Comparison of ENCODE assay signal across 20 cellular contexts in the genomic region with DNA sequence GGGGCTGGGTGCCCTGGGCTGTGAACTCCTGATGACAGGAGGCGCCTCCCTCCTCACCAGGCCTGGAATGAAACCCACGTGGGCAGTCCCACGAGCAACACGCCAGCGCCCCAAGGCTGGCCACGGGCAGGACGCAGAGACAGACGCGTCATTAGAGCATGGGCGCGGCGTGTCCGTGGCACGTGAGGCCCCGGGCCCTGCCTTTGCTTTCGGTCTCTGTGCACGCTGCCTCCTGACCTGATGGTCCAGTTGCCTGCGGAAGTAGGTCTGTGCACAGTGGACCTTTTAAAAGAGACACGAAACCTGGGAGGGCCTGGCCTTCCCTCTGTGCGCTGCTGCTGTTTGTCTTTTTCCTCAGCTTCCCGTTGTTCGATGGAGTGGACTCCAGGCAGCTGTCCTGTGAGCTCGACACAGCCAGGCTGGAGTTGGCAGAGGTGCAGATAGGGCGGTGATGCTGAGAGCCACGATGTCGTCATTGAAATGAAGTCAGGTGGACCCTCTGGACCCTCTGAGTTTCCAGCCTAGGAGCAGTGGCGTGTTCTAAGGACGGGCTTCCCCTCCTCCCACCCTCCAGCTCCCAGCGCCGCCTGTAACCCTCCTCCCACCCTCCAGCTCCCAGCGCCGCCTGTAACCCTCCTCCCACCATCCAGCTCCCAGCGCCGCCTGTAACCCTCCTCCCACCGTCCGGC. TPM values are rescaled to one million over a fixed set of nuclear protein-coding genes. Genes with fewer than 3 reads are reported as not detected.
A peak's percentile ranks its signal among the peaks of the same experiment; 100 is the strongest.
DNase-seq lines count a peak whose midpoint lies in the region; ATAC-seq, FAIRE-seq and TF ChIP-seq lines count a peak whose summit lies in the region.
"Had no signal": no experiment of that assay in that cellular context is flagged by ENCODE, and none has a peak within 500 bp of the region (broad histone marks: within the 10 kb centered on the region; RNA-seq: fewer than 3 reads in every experiment).

No MANE protein-coding gene starts in this region.

- TF ChIP-seq RAD21 in Ishikawa (IDR thresholded peaks at IDR 0.05; ENCODE audit: low read depth) (no peak), HepG2 (CRISPR knock-in tag; IDR thresholded peaks at IDR 0.05) (no peak)

- H3K36me3 Mint-ChIP-seq in activated CD8-positive, alpha-beta memory T cell treated with anti-CD3 and anti-CD28 coated beads, Interleukin-2, amount 10 ng/mL, durations not matched to agents 7 days and 5 days = no peaks in the 10 kb centered on the region

- no peaks in the 10 kb centered on the region for H3K4me1 Mint-ChIP-seq in activated CD8-positive, alpha-beta memory T cell treated with anti-CD3 and anti-CD28 coated beads, Interleukin-2, amount 10 ng/mL, durations not matched to agents 7 days and 5 days
- H3K4me1 Mint-ChIP-seq: B cell had no signal

- H3K27me3 ChIP-seq in fibroblast of lung (ENCODE audit: control insufficient read depth, insufficient read depth, low read length) (no peaks in the 10 kb centered on the region), HepG2 (ENCODE audit: control insufficient read depth in 1 of 2, insufficient read depth in 2 of 2, low read length in 2 of 2) (peaks cover 11 to 66% of the 10 kb centered on the region in 2 experiments; a peak in 4 of 5 replicates)

- CTCF ChIA-PET in HepG2 (lab: Yijun Ruan, JAX; ENCODE audit: low intra/inter-chr PET ratio, low total read pairs) = no interaction called here
- CTCF ChIA-PET in activated CD8-positive, alpha-beta memory T cell treated with anti-CD3 and anti-CD28 coated beads, Interleukin-2, amount 10 ng/mL, durations not matched to agents 7 days and 5 days (lab: Charles Lee) = no interaction called here

- H3K4me3 Mint-ChIP-seq in activated CD8-positive, alpha-beta memory T cell treated with anti-CD3 and anti-CD28 coated beads, Interleukin-2, amount 10 ng/mL, durations not matched to agents 7 days and 5 days = no peak overlapping the region
- H3K4me3 Mint-ChIP-seq: B cell; CD4-positive, alpha-beta T cell had no signal

- H3K79me2 ChIP-seq in fibroblast of lung (ENCODE audit: control insufficient read depth, insufficient read depth, low read length) = no peaks in the 10 kb centered on the region
- no peaks in the 10 kb centered on the region for H3K79me2 ChIP-seq in HepG2 (ENCODE audit: insufficient read depth, low read length)

- H4K20me1 ChIP-seq in fibroblast of lung (ENCODE audit: control insufficient read depth, extremely low read depth, insufficient read depth, low read length) (no peaks in the 10 kb centered on the region), HepG2 (ENCODE audit: insufficient read depth, low read length) (0 out of 2 replicates have a peak, but pooled peaks cover 7% of the 10 kb centered on the region)

- H2AFZ ChIP-seq in fibroblast of lung (ENCODE audit: low read length) (no peak overlapping the region), HepG2 (ENCODE audit: low read length) (no peak overlapping the region)

- TF ChIP-seq EP300 in Ishikawa (IDR thresholded peaks at IDR 0.05; ENCODE audit: borderline replicate concordance) (no peak), HepG2 (IDR thresholded peaks at IDR 0.05; ENCODE audit: low read depth in 2 of 2, low read length in 2 of 2) (no peak), HepG2 (CRISPR knock-in tag; IDR thresholded peaks at IDR 0.05; ENCODE audit: borderline replicate concordance) (no peak)

- H3K4me3 ChIP-seq in fibroblast of lung (replicated peaks in 1 of 4; ENCODE audit: control extremely low read depth in 1 of 4, insufficient read depth in 1 of 4, low read depth in 3 of 4, low read length in 4 of 4) (no peak overlapping the region), HepG2 (replicated peaks in 1 of 3; ENCODE audit: insufficient read depth in 1 of 3, low read depth in 2 of 3, low read length in 3 of 3) (no peak overlapping the region)
- H3K4me3 ChIP-seq: K562 had no signal

- no peaks in the 10 kb centered on the region for H3K9me3 Mint-ChIP-seq in activated CD8-positive, alpha-beta memory T cell treated with anti-CD3 and anti-CD28 coated beads, Interleukin-2, amount 10 ng/mL, durations not matched to agents 7 days and 5 days (ENCODE audit: low read depth)
- H3K9me3 Mint-ChIP-seq: CD4-positive, alpha-beta T cell had no signal

- ATAC-seq in HepG2 (no peak), sciatic nerve (peak; percentile 46), HG02938 (IDR thresholded peaks at IDR 0.05; ENCODE audit: unreplicated experiment) (no peak)
- no peak for ATAC-seq in activated CD8-positive, alpha-beta memory T cell treated with anti-CD3 and anti-CD28 coated beads, Interleukin-2, amount 10 ng/mL, durations not matched to agents 7 days and 5 days
- ATAC-seq: HCT116, K562, PC-3 had no signal

- no peak for TF ChIP-seq POLR2A in HepG2 (IDR thresholded peaks at IDR 0.05; ENCODE audit: insufficient read depth in 1 of 2, low read depth in 2 of 2, low read length in 2 of 2)

- intact Hi-C loops in HepG2 (cut with micrococcal nuclease; ENCODE audit: unreplicated experiment) (no loop called here), sciatic nerve (cut with DNase I) (no loop called here)

- H3K36me3 ChIP-seq in fibroblast of lung (ENCODE audit: control insufficient read depth, insufficient read depth, low read length) (no peaks in the 10 kb centered on the region), HepG2 (replicated peaks in 1 of 2; ENCODE audit: control insufficient read depth in 1 of 2, insufficient read depth in 2 of 2, low read length in 2 of 2) (no peaks in the 10 kb centered on the region)

- no peak overlapping the region for H3K27ac ChIP-seq in fibroblast of lung (ENCODE audit: insufficient read depth, low read length)
- H3K27ac ChIP-seq in HepG2 (ENCODE audit: extremely low read length, insufficient read depth, low read length) = no peak overlapping the region

- TF ChIP-seq CTCF in fibroblast of lung (conservative IDR thresholded peaks at IDR 0.05 in 1 of 2, IDR thresholded peaks at IDR 0.05 in 1 of 2; ENCODE audit: low read depth in 1 of 2, low read length in 2 of 2) (no peak), HepG2 (CRISPR knock-in tag; IDR thresholded peaks at IDR 0.05) (no peak)

- H3K9ac ChIP-seq in fibroblast of lung (ENCODE audit: insufficient read depth, low read length) (no peak overlapping the region), HepG2 (ENCODE audit: insufficient read depth, low read depth, low read length) (no peak overlapping the region)

- WGBS in HepG2 (ENCODE audit: low lambda C conversion rate) = 57% methylated on average over 22 of the region's 36 CpGs

- DNase-seq in fibroblast of lung (ENCODE audit: low read depth in 2 of 2) (peak; percentile 32 to 38), HepG2 (ENCODE audit: low spot score) (no peak), sciatic nerve (ENCODE audit: low spot score) (no peak), middle frontal gyrus (ENCODE audit: extremely low spot score, low spot score) (no peak)
- DNase-seq in activated CD8-positive, alpha-beta memory T cell treated with anti-CD3 and anti-CD28 coated beads, Interleukin-2, amount 10 ng/mL, durations not matched to agents 7 days and 5 days = no peak
- DNase-seq: DMS79 treated with DMSO at 0.1 percent for 48 hours, GF-D8, NCI-H1048, NCI-H1694, NCI-H446, NCI-H748 treated with DMSO at 0.1 percent for 48 hours, PC-3 had no signal

- POLR2A ChIA-PET in HepG2 (lab: Yijun Ruan, JAX) = no interaction called here

- no peak overlapping the region for H3K27ac Mint-ChIP-seq in activated CD8-positive, alpha-beta memory T cell treated with anti-CD3 and anti-CD28 coated beads, Interleukin-2, amount 10 ng/mL, durations not matched to agents 7 days and 5 days
- H3K27ac Mint-ChIP-seq: B cell; CD4-positive, alpha-beta T cell had no signal

- H3K9me3 ChIP-seq in fibroblast of lung (ENCODE audit: control insufficient read depth, insufficient read depth, low read depth, low read length) = no peaks in the 10 kb centered on the region
- H3K9me3 ChIP-seq in HepG2 (ENCODE audit: low read length) = no peaks in the 10 kb centered on the region

- H3K4me1 ChIP-seq in fibroblast of lung (ENCODE audit: control insufficient read depth, extremely low read depth, insufficient read depth, low read length) (no peaks in the 10 kb centered on the region), HepG2 (ENCODE audit: insufficient read depth, low read length) (no peaks in the 10 kb centered on the region)

- BruUV-seq in HepG2 (replicated peaks; lab: Mats Ljungman, UMichigan) = no TSS peak

- in situ Hi-C loops in HepG2 (cut with HindIII; ENCODE audit: extremely low pct_ligation_motif_present, low pct_unique_long_range_greater_than_20kb) = no loop called here

- no peak for FAIRE-seq in HepG2 (lab: Jason Lieb, UNC)
- FAIRE-seq: HTR-8/SVneo, K562 had no signal

- H3K27me3 Mint-ChIP-seq in activated CD8-positive, alpha-beta memory T cell treated with anti-CD3 and anti-CD28 coated beads, Interleukin-2, amount 10 ng/mL, durations not matched to agents 7 days and 5 days = no peaks in the 10 kb centered on the region
- H3K27me3 Mint-ChIP-seq: B cell; CD4-positive, alpha-beta T cell had no signal

- no peak overlapping the region for H3K4me2 ChIP-seq in fibroblast of lung (ENCODE audit: extremely low read depth, insufficient read depth, low read length)
- H3K4me2 ChIP-seq in HepG2 (ENCODE audit: low read depth, low read length) = no peak overlapping the region

RNA-seq across cellular contexts. Expression of a gene that starts 40.1 kb away (rescaled TPM):
- 0.26 and 0.66 TPM in 2 replicates for total RNA-seq in fibroblast of lung
- polyA plus RNA-seq in fibroblast of lung = 0.25 and 0.64 TPM in 2 replicates
- polyA plus RNA-seq in fibroblast of lung (2012) = 0.56 and 0.60 TPM in 2 replicates
- 2.6 TPM in 1 of 2 replicates, not detected in the other for polyA minus RNA-seq in fibroblast of lung (ENCODE audit: low replicate concordance)
- total RNA-seq in HepG2 (2016; rRNA removed; fragmentation: Illumina TruSeq; extraction: Trizol) = 0.74 and 0.84 TPM in 2 replicates
- not detected in 2 replicates for total RNA-seq in HepG2 (2016; cell fraction: cytosol; rRNA removed; fragmentation: Illumina TruSeq; extraction: Trizol; ENCODE audit: low read depth)
- total RNA-seq in HepG2 (2016; cell fraction: insoluble cytoplasmic fraction; rRNA removed; fragmentation: Illumina TruSeq; extraction: Trizol) = 0.87 and 1.1 TPM in 2 replicates
- total RNA-seq in HepG2 (2016; cell fraction: membrane; rRNA removed; fragmentation: Illumina TruSeq; extraction: Trizol) = 0.21 and 0.34 TPM in 2 replicates
- 0.53 and 1.3 TPM in 2 replicates for total RNA-seq in HepG2 (2016; cell fraction: nucleus; rRNA removed; fragmentation: Illumina TruSeq; extraction: Trizol)
- polyA plus RNA-seq in HepG2 (2011; rRNA removed) = 0.10 and 0.24 TPM in 2 replicates
- polyA plus RNA-seq in HepG2 (2011; cell fraction: cytosol; rRNA removed) = 0.13 and 0.19 TPM in 2 replicates
- 0.05 and 0.27 TPM in 2 replicates for polyA plus RNA-seq in HepG2 (2011; cell fraction: nucleus; rRNA removed)
- polyA plus RNA-seq in HepG2 (2012) = 0.12 and 0.16 TPM in 2 replicates
- 0.18 and 0.26 TPM in 2 replicates for polyA plus RNA-seq in HepG2 (2016; cell fraction: cytosol; fragmentation: Illumina TruSeq; extraction: Trizol; ENCODE audit: low read depth)
- 0.86 and 1.2 TPM in 2 replicates for polyA plus RNA-seq in HepG2 (2016; cell fraction: insoluble cytoplasmic fraction; fragmentation: Illumina TruSeq; extraction: Trizol; ENCODE audit: low read depth)
- polyA plus RNA-seq in HepG2 (2016; cell fraction: membrane; fragmentation: Illumina TruSeq; extraction: Trizol; ENCODE audit: low read depth) = 0.33 and 0.34 TPM in 2 replicates
- polyA plus RNA-seq in HepG2 (2016; cell fraction: nucleus; fragmentation: Illumina TruSeq; extraction: Trizol; ENCODE audit: insufficient read depth, low read depth) = 0.60 and 0.65 TPM in 2 replicates
- polyA minus RNA-seq in HepG2 (2011; rRNA and poly(A)+ RNA removed; ENCODE audit: low replicate concordance) = 0.06 TPM in 1 of 2 replicates, not detected in the other
- polyA minus RNA-seq in HepG2 (2011; cell fraction: cytosol; rRNA and poly(A)+ RNA removed) = not detected in 2 replicates
- 0.26 TPM in 1 of 2 replicates, not detected in the other for polyA minus RNA-seq in HepG2 (2011; cell fraction: nucleus; rRNA and poly(A)+ RNA removed)
- total RNA-seq in sciatic nerve = 1.1 TPM
- not detected for total RNA-seq in activated CD8-positive, alpha-beta memory T cell treated with anti-CD3 and anti-CD28 coated beads, Interleukin-2, amount 10 ng/mL, durations not matched to agents 7 days and 5 days
- total RNA-seq: B cell; CD4-positive, alpha-beta T cell; K562; M059J had no signal
- polyA plus RNA-seq: K562 had no signal

Comparison
In these comparisons a context has a peak if more than half of its experiments do, and no peak if none do; other contexts are left out.
1. DNase-seq: peak in fibroblast of lung (2 of 2); none in HepG2 (single experiment), sciatic nerve (single experiment), middle frontal gyrus (single experiment) and activated CD8-positive, alpha-beta memory T cell treated with anti-CD3 and anti-CD28 coated beads, Interleukin-2, amount 10 ng/mL, durations not matched to agents 7 days and 5 days (single experiment).